39 cellular contexts compared by ENCODE assay signal in the genomic region with DNA sequence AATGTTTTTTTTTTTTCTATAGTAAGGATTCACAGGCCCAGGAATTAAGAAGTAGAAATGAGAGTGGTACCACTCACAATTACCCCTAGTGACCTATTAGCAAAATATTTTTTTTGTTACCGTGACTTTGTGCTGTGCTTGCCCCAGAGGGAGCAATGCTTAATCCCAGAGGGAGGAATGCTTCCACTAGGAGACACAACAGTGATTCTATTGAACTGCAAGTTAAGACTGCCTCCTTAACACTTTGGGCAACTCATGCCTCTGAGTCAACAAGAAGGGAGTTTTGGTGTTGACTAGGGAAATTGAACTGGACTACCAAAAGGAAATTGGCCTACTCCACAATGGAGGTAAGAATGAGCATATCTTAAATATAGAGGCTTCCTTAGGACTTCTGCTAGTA. TPM values are rescaled to one million over a fixed set of nuclear protein-coding genes. Genes with fewer than 3 reads are reported as not detected.
"Had no signal": no experiment of that assay in that cellular context is flagged by ENCODE, and none has a peak within 500 bp of the region (broad histone marks: within the 10 kb centered on the region; RNA-seq: fewer than 3 reads in every experiment).

No MANE protein-coding gene starts in this region.

- H3K27me3 Mint-ChIP-seq: activated CD4-positive, alpha-beta memory T cell treated with anti-CD3 and anti-CD28 coated beads, Interleukin-2, amount 10 ng/mL, durations not matched to agents 7 days and 5 days; activated CD4-positive, alpha-beta T cell treated with anti-CD3 and anti-CD28 coated beads for 36 hours; activated CD4-positive, alpha-beta T cell treated with anti-CD3 and anti-CD28 coated beads, Interleukin-2, amount 10 ng/mL, durations not matched to agents 7 days and 5 days; activated CD8-positive, alpha-beta memory T cell treated with anti-CD3 and anti-CD28 coated beads, Interleukin-2, amount 10 ng/mL, durations not matched to agents 7 days and 5 days; activated naive CD8-positive, alpha-beta T cell treated with anti-CD3 and anti-CD28 coated beads for 36 hours; activated T-cell treated with anti-CD3 and anti-CD28 coated beads, Interleukin-2, amount 50 U/mL, for 24 hours; central memory CD8-positive, alpha-beta T cell had no signal

- FAIRE-seq: astrocyte, TTC549 had no signal

- H3K36me3 Mint-ChIP-seq: activated CD8-positive, alpha-beta memory T cell treated with anti-CD3 and anti-CD28 coated beads, Interleukin-2, amount 10 ng/mL, durations not matched to agents 7 days and 5 days; activated naive CD4-positive, alpha-beta T cell treated with anti-CD3 and anti-CD28 coated beads, Interleukin-2, amount 50 U/mL, for 72 hours; activated naive CD8-positive, alpha-beta T cell treated with anti-CD3 and anti-CD28 coated beads for 36 hours had no signal

- H3K4me3 Mint-ChIP-seq: activated CD4-positive, alpha-beta memory T cell treated with anti-CD3 and anti-CD28 coated beads, Interleukin-2, amount 10 ng/mL, durations not matched to agents 7 days and 5 days; activated CD4-positive, alpha-beta T cell treated with anti-CD3 and anti-CD28 coated beads for 36 hours; activated CD4-positive, alpha-beta T cell treated with anti-CD3 and anti-CD28 coated beads, Interleukin-2, amount 10 ng/mL, durations not matched to agents 7 days and 5 days; activated CD8-positive, alpha-beta memory T cell treated with anti-CD3 and anti-CD28 coated beads, Interleukin-2, amount 10 ng/mL, durations not matched to agents 7 days and 5 days; activated CD8-positive, alpha-beta T cell treated with anti-CD3 and anti-CD28 coated beads, Interleukin-2, amount 10 ng/mL, durations not matched to agents 7 days and 5 days; activated naive CD4-positive, alpha-beta T cell treated with anti-CD3 and anti-CD28 coated beads for 36 hours; activated naive CD8-positive, alpha-beta T cell treated with anti-CD3 and anti-CD28 coated beads for 36 hours; activated T-cell treated with anti-CD3 and anti-CD28 coated beads, Interleukin-2, amount 50 U/mL, for 24 hours; central memory CD8-positive, alpha-beta T cell; T-helper 1 cell treated with Interleukin-12 subunit alpha and Interleukin-12 subunit beta and Interleukin-4 antibody, amounts not matched to agents 30 μg/mL and 1 μg/mL, for 36 hours; T-helper 2 cell treated with Interferon-gamma antibody and Interleukin-4, amounts not matched to agents 5 μg/mL and 100 μg/mL, for 36 hours had no signal

- ATAC-seq: activated CD4-positive, alpha-beta T cell treated with anti-CD3 and anti-CD28 coated beads for 36 hours; activated CD4-positive, CD25-positive, alpha-beta regulatory T cell treated with anti-CD3 and anti-CD28 coated beads, Interleukin-2, amount 50 U/mL, for 24 hours; activated CD8-positive, alpha-beta memory T cell treated with anti-CD3 and anti-CD28 coated beads, Interleukin-2, amount 10 ng/mL, durations not matched to agents 7 days and 5 days; activated CD8-positive, alpha-beta T cell treated with anti-CD3 and anti-CD28 coated beads, Interleukin-2, amount 10 ng/mL, durations not matched to agents 7 days and 5 days; activated naive CD4-positive, alpha-beta T cell treated with anti-CD3 and anti-CD28 coated beads, Interleukin-2, amount 50 U/mL, for 72 hours; body of pancreas had no signal

- H3K27ac ChIP-seq: adrenal gland, body of pancreas, brain microvascular endothelial cell, breast epithelium, cardiac muscle cell, VCaP had no signal

- H3K27ac Mint-ChIP-seq: activated CD4-positive, alpha-beta memory T cell treated with anti-CD3 and anti-CD28 coated beads, Interleukin-2, amount 10 ng/mL, durations not matched to agents 7 days and 5 days; activated CD4-positive, alpha-beta T cell treated with anti-CD3 and anti-CD28 coated beads for 36 hours; activated CD4-positive, alpha-beta T cell treated with anti-CD3 and anti-CD28 coated beads, Interleukin-2, amount 10 ng/mL, durations not matched to agents 7 days and 5 days; activated CD8-positive, alpha-beta memory T cell treated with anti-CD3 and anti-CD28 coated beads, Interleukin-2, amount 10 ng/mL, durations not matched to agents 7 days and 5 days; activated CD8-positive, alpha-beta T cell treated with anti-CD3 and anti-CD28 coated beads, Interleukin-2, amount 10 ng/mL, durations not matched to agents 7 days and 5 days; activated naive CD4-positive, alpha-beta T cell treated with anti-CD3 and anti-CD28 coated beads for 36 hours; activated naive CD4-positive, alpha-beta T cell treated with anti-CD3 and anti-CD28 coated beads, Interleukin-2, amount 50 U/mL, for 72 hours; activated naive CD8-positive, alpha-beta T cell treated with anti-CD3 and anti-CD28 coated beads for 36 hours; activated T-cell treated with anti-CD3 and anti-CD28 coated beads, Interleukin-2, amount 50 U/mL, for 24 hours; activated T-helper 2 cell treated with anti-CD3 and anti-CD28 coated beads, Interferon-gamma antibody, Interleukin-2, Interleukin-4, amounts not matched to agents 10 μg/mL and 5 μg/mL and 100 μg/mL, durations not matched to agents 14 hours and 24 hours and 36 hours; T-helper 1 cell treated with Interleukin-12 subunit alpha and Interleukin-12 subunit beta and Interleukin-4 antibody, amounts not matched to agents 30 μg/mL and 1 μg/mL, for 36 hours; T-helper 2 cell treated with Interferon-gamma antibody and Interleukin-4, amounts not matched to agents 5 μg/mL and 100 μg/mL, for 36 hours had no signal

- H3K4me1 ChIP-seq: adrenal gland, body of pancreas, breast epithelium had no signal

- H3K9me3 Mint-ChIP-seq: activated CD4-positive, alpha-beta T cell treated with anti-CD3 and anti-CD28 coated beads, Interleukin-2, amount 10 ng/mL, durations not matched to agents 7 days and 5 days; activated naive CD4-positive, alpha-beta T cell treated with anti-CD3 and anti-CD28 coated beads for 36 hours; activated naive CD8-positive, alpha-beta T cell treated with anti-CD3 and anti-CD28 coated beads for 36 hours; T-helper 1 cell treated with Interleukin-12 subunit alpha and Interleukin-12 subunit beta and Interleukin-4 antibody, amounts not matched to agents 30 μg/mL and 1 μg/mL, for 36 hours had no signal

- H3K4me1 Mint-ChIP-seq: activated CD4-positive, alpha-beta memory T cell treated with anti-CD3 and anti-CD28 coated beads, Interleukin-2, amount 10 ng/mL, durations not matched to agents 7 days and 5 days; activated CD4-positive, alpha-beta T cell treated with anti-CD3 and anti-CD28 coated beads for 36 hours; activated CD4-positive, alpha-beta T cell treated with anti-CD3 and anti-CD28 coated beads, Interleukin-2, amount 10 ng/mL, durations not matched to agents 7 days and 5 days; activated CD8-positive, alpha-beta memory T cell treated with anti-CD3 and anti-CD28 coated beads, Interleukin-2, amount 10 ng/mL, durations not matched to agents 7 days and 5 days; activated naive CD8-positive, alpha-beta T cell treated with anti-CD3 and anti-CD28 coated beads for 36 hours; central memory CD8-positive, alpha-beta T cell had no signal

- H3K36me3 ChIP-seq: adrenal gland, brain microvascular endothelial cell, breast epithelium, cardiac muscle cell had no signal

- H3K27me3 ChIP-seq: adrenal gland, body of pancreas, brain microvascular endothelial cell, breast epithelium, cardiac muscle cell had no signal

- H3K9me3 ChIP-seq: adrenal gland, body of pancreas, breast epithelium had no signal

- DNase-seq: activated CD4-positive, alpha-beta memory T cell treated with anti-CD3 and anti-CD28 coated beads, Interleukin-2, amount 10 ng/mL, durations not matched to agents 7 days and 5 days; activated CD4-positive, alpha-beta T cell treated with anti-CD3 and anti-CD28 coated beads for 1 hour; activated CD4-positive, alpha-beta T cell treated with anti-CD3 and anti-CD28 coated beads for 36 hours; activated CD4-positive, alpha-beta T cell treated with anti-CD3 and anti-CD28 coated beads for 48 hours; activated CD4-positive, alpha-beta T cell treated with anti-CD3 and anti-CD28 coated beads, Interleukin-2, amount 10 ng/mL, durations not matched to agents 7 days and 5 days; activated CD4-positive, alpha-beta T cell treated with anti-CD3 and anti-CD28 coated beads, Interleukin-2, amount 50 U/mL, for 48 hours; activated CD4-positive, CD25-positive, alpha-beta regulatory T cell; activated CD8-positive, alpha-beta memory T cell treated with anti-CD3 and anti-CD28 coated beads for 24 hours; activated CD8-positive, alpha-beta memory T cell treated with anti-CD3 and anti-CD28 coated beads, Interleukin-2, amount 10 ng/mL, durations not matched to agents 7 days and 5 days; activated CD8-positive, alpha-beta memory T cell treated with anti-CD3 and anti-CD28 coated beads, Interleukin-2, amount 50 U/mL, for 48 hours; activated CD8-positive, alpha-beta T cell treated with anti-CD3 and anti-CD28 coated beads, Interleukin-2, amount 10 ng/mL, durations not matched to agents 7 days and 5 days; activated effector memory CD4-positive, alpha-beta T cell treated with Interleukin-2 at 50 U/mL for 16 hours; activated gamma-delta T cell; activated naive CD4-positive, alpha-beta T cell treated with anti-CD3 and anti-CD28 coated beads for 36 hours; activated naive CD4-positive, alpha-beta T cell treated with anti-CD3 and anti-CD28 coated beads, Interleukin-2, amount 50 U/mL, for 16 hours; activated naive CD8-positive, alpha-beta T cell treated with anti-CD3 and anti-CD28 coated beads for 36 hours; activated T-cell treated with anti-CD3 and anti-CD28 coated beads, Interleukin-2, amount 50 U/mL, for 24 hours; activated T-cell treated with anti-CD3 and anti-CD28 coated beads, Interleukin-2, amount 50 U/mL, for 48 hours; adrenal gland; amniotic stem cell; aorta; body of pancreas; brain microvascular endothelial cell; caudate nucleus; cerebellar nuclear complex; T-helper 1 cell; T-helper 2 cell; T-helper 9 cell had no signal

- H3K4me3 ChIP-seq: adrenal gland, body of pancreas, breast epithelium, cardiac muscle cell had no signal

RNA-seq across cellular contexts. Expression of a gene that starts 17.2 kb away (rescaled TPM):
- total RNA-seq: activated CD4-positive, alpha-beta memory T cell treated with anti-CD3 and anti-CD28 coated beads, Interleukin-2, amount 10 ng/mL, durations not matched to agents 7 days and 5 days; activated CD4-positive, alpha-beta T cell treated with anti-CD3 and anti-CD28 coated beads for 36 hours; activated CD4-positive, alpha-beta T cell treated with anti-CD3 and anti-CD28 coated beads, Interleukin-2, amount 10 ng/mL, durations not matched to agents 7 days and 5 days; activated CD8-positive, alpha-beta memory T cell treated with anti-CD3 and anti-CD28 coated beads, Interleukin-2, amount 10 ng/mL, durations not matched to agents 7 days and 5 days; activated CD8-positive, alpha-beta T cell treated with anti-CD3 and anti-CD28 coated beads, Interleukin-2, amount 10 ng/mL, durations not matched to agents 7 days and 5 days; activated naive CD4-positive, alpha-beta T cell treated with anti-CD3 and anti-CD28 coated beads for 36 hours; activated naive CD4-positive, alpha-beta T cell treated with anti-CD3 and anti-CD28 coated beads, Interleukin-2, amount 50 U/mL, for 72 hours; activated naive CD8-positive, alpha-beta T cell treated with anti-CD3 and anti-CD28 coated beads for 36 hours; activated T-helper 2 cell treated with anti-CD3 and anti-CD28 coated beads, Interferon-gamma antibody, Interleukin-2, Interleukin-4, amounts not matched to agents 10 μg/mL and 5 μg/mL and 100 μg/mL, durations not matched to agents 14 hours and 24 hours and 36 hours; astrocyte; cardiac muscle cell had no signal
